Comparison of ENCODE assay signal across 13 cellular contexts in genomic region chr17:48753794-48754499, GRCh38. TPM values are rescaled to one million over a fixed set of nuclear protein-coding genes. Genes with fewer than 3 reads are reported as not detected.
DNase-seq lines count a peak whose midpoint lies in the region; FAIRE-seq and TF ChIP-seq lines count a peak whose summit lies in the region.
"Had no signal": no experiment of that assay in that cellular context is flagged by ENCODE, and none has a peak within 500 bp of the region (broad histone marks: within the 10 kb centered on the region; RNA-seq: fewer than 3 reads in every experiment).

No MANE protein-coding gene starts in this region.

- no peaks in the 10 kb centered on the region for H4K20me1 ChIP-seq in endothelial cell of umbilical vein (replicated peaks; ENCODE audit: control insufficient read depth, extremely low read depth, insufficient read depth, low read length)

- no peak overlapping the region for H3K9ac ChIP-seq in endothelial cell of umbilical vein (replicated peaks; ENCODE audit: extremely low read depth, insufficient read depth, low read length)

- intact Hi-C loops in endothelial cell of umbilical vein (cut with micrococcal nuclease) = no loop called here

- dilution Hi-C loops in endothelial cell of umbilical vein (cut with MboI; ENCODE audit: extremely low pct_ligation_motif_present, low sequenced_read_pairs) = loop anchor here (25.0 kb wide), 1 partner anchor 92 kb away; no protein-coding TSS in a partner anchor

- FAIRE-seq in HTR-8/SVneo (lab: Jason Lieb, UNC) (peak; percentile 80), endothelial cell of umbilical vein (lab: Jason Lieb, UNC) (peak; percentile 72)
- FAIRE-seq: kidney had no signal

- H3K36me3 ChIP-seq in endothelial cell of umbilical vein (ENCODE audit: control insufficient read depth in 2 of 2, extremely low read depth in 1 of 2, insufficient read depth in 2 of 2, low read length in 2 of 2) = no peaks in the 10 kb centered on the region

- DNase-seq in Daoy (ENCODE audit: low read depth) (peak; percentile 17), HTR-8/SVneo (ENCODE audit: insufficient read length, low spot score) (peak; percentile 59), endothelial cell of umbilical vein (ENCODE audit: low read depth, low spot score) (no peak), retina (peak; percentile 26), NCI-H1436 treated with DMSO at 0.1 percent for 48 hours (lab: John Stamatoyannopoulos, UW) (no peak), NCI-H1694 (lab: John Stamatoyannopoulos, UW) (no peak), GOT3 (lab: John Stamatoyannopoulos, UW) (no peak)
- DNase-seq: cerebellar nuclear complex, glutamatergic neuron, kidney, NCI-H1092 treated with DMSO at 0.1 percent for 48 hours, NCI-H226 had no signal

- no peaks in the 10 kb centered on the region for H3K79me2 ChIP-seq in endothelial cell of umbilical vein (ENCODE audit: control insufficient read depth, insufficient read depth, low read length)

- POLR2A ChIA-PET in endothelial cell of umbilical vein (lab: Charles Lee) = no interaction called here

- TF ChIP-seq POLR2A in endothelial cell of umbilical vein (IDR thresholded peaks at IDR 0.05; ENCODE audit: low read depth, low read length) = no peak

- H3K27me3 ChIP-seq in endothelial cell of umbilical vein (ENCODE audit: control insufficient read depth in 2 of 2, insufficient read depth in 2 of 2, low read length in 2 of 2) = peaks cover 67 to 68% of the 10 kb centered on the region in 2 experiments

- CTCF ChIA-PET in endothelial cell of umbilical vein (lab: Charles Lee) = interaction anchor here (1.0 kb wide), 1 partner anchor 30 kb away, joined by 4 read pairs; no protein-coding TSS in a partner anchor

- peaks cover 21% of the 10 kb centered on the region for H3K4me1 ChIP-seq in endothelial cell of umbilical vein (ENCODE audit: control insufficient read depth, extremely low read depth, insufficient read depth, low read length)

- peak overlapping the region; percentile 31 for H3K4me2 ChIP-seq in endothelial cell of umbilical vein (ENCODE audit: insufficient read depth, low read length)

- H3K4me3 ChIP-seq in endothelial cell of umbilical vein (replicated peaks in 1 of 3; ENCODE audit: insufficient read depth in 1 of 3, low read depth in 1 of 3, low read length in 3 of 3) = no peak overlapping the region
- H3K4me3 ChIP-seq: SK-N-MC had no signal

- no peaks in the 10 kb centered on the region for H3K9me1 ChIP-seq in endothelial cell of umbilical vein (replicated peaks; ENCODE audit: control insufficient read depth, extremely low read depth, insufficient read depth, low read length)

- no TSS peak for BruUV-seq in endothelial cell of umbilical vein (replicated peaks; lab: Mats Ljungman, UMichigan)

- no peak for TF ChIP-seq CTCF in endothelial cell of umbilical vein (IDR thresholded peaks at IDR 0.05; ENCODE audit: extremely low read depth in 1 of 2, insufficient read depth in 1 of 2, low read depth in 1 of 2, low read length in 2 of 2)

- H2AFZ ChIP-seq in endothelial cell of umbilical vein (ENCODE audit: low read depth, low read length) = no peak overlapping the region

- H3K27ac ChIP-seq in endothelial cell of umbilical vein (ENCODE audit: insufficient read depth, low read depth, low read length) = no peak overlapping the region
- H3K27ac ChIP-seq: SK-N-MC had no signal

- H3K9me3 ChIP-seq in endothelial cell of umbilical vein (replicated peaks; ENCODE audit: control insufficient read depth, insufficient read depth, low read length) = no peaks in the 10 kb centered on the region

TF ChIP-seq in endothelial cell of umbilical vein, 7 proteins besides CTCF, POLR2A, EP300 and RAD21:
- TF ChIP-seq EZH2 (IDR thresholded peaks at IDR 0.05; ENCODE audit: borderline replicate concordance, low read depth, low read length, severe bottlenecking) = no peak
- no peak for TF ChIP-seq MYC (IDR thresholded peaks at IDR 0.05; ENCODE audit: low read depth, low read length)
- peak; percentile 77 for TF ChIP-seq FOS (IDR thresholded peaks at IDR 0.05; ENCODE audit: borderline replicate concordance, insufficient read depth, low read length)
TF ChIP-seq in endothelial cell of umbilical vein: peak in this region for 1.

RNA-seq across cellular contexts. Expression of gene HOXB13, which starts 25.4 kb away (rescaled TPM):
- total RNA-seq in Daoy (2014; rRNA removed; shearing (Covaris generic)) = 2.5 and 3.2 TPM in 2 replicates
- total RNA-seq in endothelial cell of umbilical vein = not detected in 2 replicates
- not detected in 2 replicates for polyA plus RNA-seq in endothelial cell of umbilical vein
- not detected in 2 replicates for polyA plus RNA-seq in endothelial cell of umbilical vein (2011; cell fraction: cytosol; rRNA removed)
- polyA plus RNA-seq in endothelial cell of umbilical vein (2011; cell fraction: nucleus; rRNA removed) = not detected in 2 replicates
- not detected in 2 replicates for polyA plus RNA-seq in endothelial cell of umbilical vein (2012)
- polyA minus RNA-seq in endothelial cell of umbilical vein = not detected in 2 replicates
- 0.61 TPM for polyA minus RNA-seq in endothelial cell of umbilical vein (2011; cell fraction: cytosol; rRNA and poly(A)+ RNA removed)
- polyA minus RNA-seq in endothelial cell of umbilical vein (2011; cell fraction: nucleus; rRNA and poly(A)+ RNA removed) = not detected in 2 replicates
- total RNA-seq: kidney had no signal

RNA-seq across cellular contexts. Expression of gene PRAC2, which starts 31.0 kb away (rescaled TPM):
- not detected in 2 replicates for total RNA-seq in Daoy (2014; rRNA removed; shearing (Covaris generic))
- not detected in 2 replicates for total RNA-seq in endothelial cell of umbilical vein
- not detected in 2 replicates for polyA plus RNA-seq in endothelial cell of umbilical vein
- polyA plus RNA-seq in endothelial cell of umbilical vein (2011; cell fraction: cytosol; rRNA removed) = not detected in 2 replicates
- polyA plus RNA-seq in endothelial cell of umbilical vein (2011; cell fraction: nucleus; rRNA removed) = not detected in 2 replicates
- polyA plus RNA-seq in endothelial cell of umbilical vein (2012) = not detected in 2 replicates
- not detected in 2 replicates for polyA minus RNA-seq in endothelial cell of umbilical vein
- not detected for polyA minus RNA-seq in endothelial cell of umbilical vein (2011; cell fraction: cytosol; rRNA and poly(A)+ RNA removed)
- not detected in 2 replicates for polyA minus RNA-seq in endothelial cell of umbilical vein (2011; cell fraction: nucleus; rRNA and poly(A)+ RNA removed)
- total RNA-seq: kidney had no signal

RNA-seq across cellular contexts. Expression of gene PRAC1, which starts 31.6 kb away (rescaled TPM):
- total RNA-seq in Daoy (2014; rRNA removed; shearing (Covaris generic)) = not detected in 2 replicates
- total RNA-seq in endothelial cell of umbilical vein = not detected in 2 replicates
- not detected in 2 replicates for polyA plus RNA-seq in endothelial cell of umbilical vein
- not detected in 2 replicates for polyA plus RNA-seq in endothelial cell of umbilical vein (2011; cell fraction: cytosol; rRNA removed)
- polyA plus RNA-seq in endothelial cell of umbilical vein (2011; cell fraction: nucleus; rRNA removed) = not detected in 2 replicates
- polyA plus RNA-seq in endothelial cell of umbilical vein (2012) = not detected in 2 replicates
- not detected in 2 replicates for polyA minus RNA-seq in endothelial cell of umbilical vein
- not detected for polyA minus RNA-seq in endothelial cell of umbilical vein (2011; cell fraction: cytosol; rRNA and poly(A)+ RNA removed)
- not detected in 2 replicates for polyA minus RNA-seq in endothelial cell of umbilical vein (2011; cell fraction: nucleus; rRNA and poly(A)+ RNA removed)
- total RNA-seq: kidney had no signal

Comparison
In these comparisons a context has a peak if more than half of its experiments do, and no peak if none do; other contexts are left out.
1. DNase-seq: peak in Daoy (single experiment), HTR-8/SVneo (single experiment) and retina (single experiment); none in endothelial cell of umbilical vein (single experiment), NCI-H1436 treated with DMSO at 0.1 percent for 48 hours (single experiment), NCI-H1694 (single experiment) and GOT3 (single experiment).